Comparison of ENCODE assay signal across 8 cellular contexts in the genomic region with DNA sequence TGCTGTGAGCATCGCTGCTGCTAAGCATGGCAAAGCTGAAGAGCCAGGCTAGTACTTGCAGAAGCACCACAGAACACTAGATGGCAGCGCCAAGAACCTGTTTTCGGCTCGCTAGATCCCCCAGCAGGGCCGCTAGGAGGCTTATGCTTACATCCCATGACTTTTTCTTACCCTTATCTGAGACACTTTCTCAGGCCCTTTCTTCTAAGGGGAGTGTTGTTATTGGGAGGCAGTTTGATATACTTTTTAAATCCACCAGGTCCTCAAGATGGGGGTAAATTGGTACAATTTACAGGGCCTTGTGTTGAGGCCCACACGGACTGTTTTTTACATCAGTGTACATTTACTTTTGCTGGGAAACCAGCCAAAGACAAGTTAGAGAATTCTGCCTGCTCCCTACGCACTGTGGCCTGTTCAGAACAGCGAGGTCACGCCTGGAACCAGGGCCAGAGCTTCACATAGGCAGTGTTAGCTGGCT. TPM values are rescaled to one million over a fixed set of nuclear protein-coding genes. Genes with fewer than 3 reads are reported as not detected.
DNase-seq lines count a peak whose midpoint lies in the region; ATAC-seq and TF ChIP-seq lines count a peak whose summit lies in the region.

No MANE protein-coding gene starts in this region.

- H3K36me3 ChIP-seq in fibroblast of lung (ENCODE audit: control insufficient read depth, insufficient read depth, low read length) (no peaks in the 10 kb centered on the region), neural cell (ENCODE audit: insufficient read depth, low read length) (no peaks in the 10 kb centered on the region)

- H3K9me2 ChIP-seq in neural cell (ENCODE audit: insufficient read depth, low read length) = no peaks in the 10 kb centered on the region

- no peaks in the 10 kb centered on the region for H3F3A ChIP-seq in neural cell (ENCODE audit: insufficient read depth, low read length, poor library complexity, severe bottlenecking)

- DNase-seq in NOMO-1 (lab: John Stamatoyannopoulos, UW; ENCODE audit: unreplicated experiment in 2 of 2) (peak; percentile 42 to 45), activated T-cell treated with anti-CD3 and anti-CD28 coated beads for 1 hour (ENCODE audit: low read depth) (peak; percentile 42), fibroblast of lung (ENCODE audit: low read depth in 2 of 2) (peak; percentile 86 to 92), superior temporal gyrus (ENCODE audit: extremely low spot score) (peak; percentile 37)

- H3K4me2 ChIP-seq in fibroblast of lung (ENCODE audit: extremely low read depth, insufficient read depth, low read length) (peak overlapping the region; percentile 46), neural cell (ENCODE audit: low read length) (no peak overlapping the region)

- H2AFZ ChIP-seq in fibroblast of lung (ENCODE audit: low read length) (peak overlapping the region; percentile 79), neural cell (ENCODE audit: low read depth, low read length) (no peak overlapping the region)

- no peak overlapping the region for H3K9ac ChIP-seq in fibroblast of lung (ENCODE audit: insufficient read depth, low read length)
- H3K9ac ChIP-seq in neural cell (ENCODE audit: low read length) = no peak overlapping the region

- ATAC-seq in GM18870 (IDR thresholded peaks at IDR 0.05; ENCODE audit: unreplicated experiment) (peak; percentile 83), HG03066 (IDR thresholded peaks at IDR 0.05; ENCODE audit: low read depth, unreplicated experiment) (peak; percentile 69)

- TF ChIP-seq RAD21 in neural cell (conservative IDR thresholded peaks at IDR 0.05) = peak; percentile 27

- no peak overlapping the region for H3K27ac ChIP-seq in C4-2B
- H3K27ac ChIP-seq in fibroblast of lung (ENCODE audit: insufficient read depth, low read length) = peak overlapping the region; percentile 60
- H3K27ac ChIP-seq in neural cell (ENCODE audit: low read length) = no peak overlapping the region

- H4K20me1 ChIP-seq in fibroblast of lung (ENCODE audit: control insufficient read depth, extremely low read depth, insufficient read depth, low read length) = no peaks in the 10 kb centered on the region
- H4K20me1 ChIP-seq in neural cell (ENCODE audit: insufficient read depth) = no peaks in the 10 kb centered on the region

- H3K9me3 ChIP-seq in fibroblast of lung (ENCODE audit: control insufficient read depth, insufficient read depth, low read depth, low read length) (no peaks in the 10 kb centered on the region), neural cell (ENCODE audit: low read length) (no peaks in the 10 kb centered on the region)

- peaks cover 12% of the 10 kb centered on the region for H3K4me1 ChIP-seq in fibroblast of lung (ENCODE audit: control insufficient read depth, extremely low read depth, insufficient read depth, low read length)

- TF ChIP-seq EP300 in neural cell (conservative IDR thresholded peaks at IDR 0.05; ENCODE audit: poor library complexity, severe bottlenecking) = no peak

- no peak overlapping the region for H3K4me3 ChIP-seq in fibroblast of lung (replicated peaks in 1 of 4; ENCODE audit: control extremely low read depth in 1 of 4, insufficient read depth in 1 of 4, low read depth in 3 of 4, low read length in 4 of 4)
- H3K4me3 ChIP-seq in neural cell (ENCODE audit: low read length) = no peak overlapping the region

- H3K27me3 ChIP-seq in fibroblast of lung (ENCODE audit: control insufficient read depth, insufficient read depth, low read length) (no peaks in the 10 kb centered on the region), neural cell (ENCODE audit: insufficient read depth, low read depth, low read length) (no peaks in the 10 kb centered on the region)

- TF ChIP-seq CTCF in C4-2B (conservative IDR thresholded peaks at IDR 0.05) (peak; percentile 89), fibroblast of lung (conservative IDR thresholded peaks at IDR 0.05 in 1 of 2, IDR thresholded peaks at IDR 0.05 in 1 of 2; ENCODE audit: low read depth in 1 of 2, low read length in 2 of 2) (peak; percentile 97 to 98), neural cell (IDR thresholded peaks at IDR 0.05; ENCODE audit: poor library complexity, severe bottlenecking) (peak; percentile 56)

- H3K79me2 ChIP-seq in fibroblast of lung (ENCODE audit: control insufficient read depth, insufficient read depth, low read length) (peaks cover 2% of the 10 kb centered on the region), neural cell (replicated peaks; ENCODE audit: insufficient read depth, low read length) (no peaks in the 10 kb centered on the region)

TF ChIP-seq in neural cell, 6 proteins besides CTCF, POLR2A, EP300 and RAD21:
- TF ChIP-seq SMC3 (conservative IDR thresholded peaks at IDR 0.05; ENCODE audit: poor library complexity) (peak; percentile 43), TAF1 (IDR thresholded peaks at IDR 0.05; ENCODE audit: low read depth) (no peak), POLR2AphosphoS5 (IDR thresholded peaks at IDR 0.05) (no peak), MXI1 (conservative IDR thresholded peaks at IDR 0.05; ENCODE audit: poor library complexity, severe bottlenecking) (no peak), EZH2 (IDR thresholded peaks at IDR 0.05; ENCODE audit: borderline replicate concordance, insufficient read depth, low read length, poor library complexity, severe bottlenecking) (no peak)
- TF ChIP-seq, protein P1, sequence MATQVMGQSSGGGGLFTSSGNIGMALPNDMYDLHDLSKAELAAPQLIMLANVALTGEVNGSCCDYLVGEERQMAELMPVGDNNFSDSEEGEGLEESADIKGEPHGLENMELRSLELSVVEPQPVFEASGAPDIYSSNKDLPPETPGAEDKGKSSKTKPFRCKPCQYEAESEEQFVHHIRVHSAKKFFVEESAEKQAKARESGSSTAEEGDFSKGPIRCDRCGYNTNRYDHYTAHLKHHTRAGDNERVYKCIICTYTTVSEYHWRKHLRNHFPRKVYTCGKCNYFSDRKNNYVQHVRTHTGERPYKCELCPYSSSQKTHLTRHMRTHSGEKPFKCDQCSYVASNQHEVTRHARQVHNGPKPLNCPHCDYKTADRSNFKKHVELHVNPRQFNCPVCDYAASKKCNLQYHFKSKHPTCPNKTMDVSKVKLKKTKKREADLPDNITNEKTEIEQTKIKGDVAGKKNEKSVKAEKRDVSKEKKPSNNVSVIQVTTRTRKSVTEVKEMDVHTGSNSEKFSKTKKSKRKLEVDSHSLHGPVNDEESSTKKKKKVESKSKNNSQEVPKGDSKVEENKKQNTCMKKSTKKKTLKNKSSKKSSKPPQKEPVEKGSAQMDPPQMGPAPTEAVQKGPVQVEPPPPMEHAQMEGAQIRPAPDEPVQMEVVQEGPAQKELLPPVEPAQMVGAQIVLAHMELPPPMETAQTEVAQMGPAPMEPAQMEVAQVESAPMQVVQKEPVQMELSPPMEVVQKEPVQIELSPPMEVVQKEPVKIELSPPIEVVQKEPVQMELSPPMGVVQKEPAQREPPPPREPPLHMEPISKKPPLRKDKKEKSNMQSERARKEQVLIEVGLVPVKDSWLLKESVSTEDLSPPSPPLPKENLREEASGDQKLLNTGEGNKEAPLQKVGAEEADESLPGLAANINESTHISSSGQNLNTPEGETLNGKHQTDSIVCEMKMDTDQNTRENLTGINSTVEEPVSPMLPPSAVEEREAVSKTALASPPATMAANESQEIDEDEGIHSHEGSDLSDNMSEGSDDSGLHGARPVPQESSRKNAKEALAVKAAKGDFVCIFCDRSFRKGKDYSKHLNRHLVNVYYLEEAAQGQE (IDR thresholded peaks at IDR 0.05; ENCODE audit: borderline replicate concordance) = no peak

RNA-seq across cellular contexts. Expression of a gene that starts 4.0 kb away (rescaled TPM):
- 4.9 and 8.6 TPM in 2 replicates for total RNA-seq in fibroblast of lung
- polyA plus RNA-seq in fibroblast of lung = 8.2 and 13.8 TPM in 2 replicates
- 4.3 and 6.2 TPM in 2 replicates for polyA plus RNA-seq in fibroblast of lung (2012)
- 1.6 and 1.7 TPM in 2 replicates for polyA minus RNA-seq in fibroblast of lung (ENCODE audit: low replicate concordance)
- polyA plus RNA-seq in neural cell = not detected in 2 replicates
- polyA minus RNA-seq in neural cell = not detected in 2 replicates

RNA-seq across cellular contexts. Expression of a gene that starts 19.7 kb away (rescaled TPM):
- total RNA-seq in fibroblast of lung = not detected in 2 replicates
- polyA plus RNA-seq in fibroblast of lung (not detected in 2 replicates), neural cell (not detected in 2 replicates)
- polyA plus RNA-seq in fibroblast of lung (2012) = not detected in 2 replicates
- polyA minus RNA-seq in fibroblast of lung (ENCODE audit: low replicate concordance) (not detected in 2 replicates), neural cell (not detected in 2 replicates)

RNA-seq across cellular contexts. Expression of a gene that starts 24.4 kb away (rescaled TPM):
- 11.3 and 17.8 TPM in 2 replicates for total RNA-seq in fibroblast of lung
- polyA plus RNA-seq in fibroblast of lung (13.6 and 18.5 TPM in 2 replicates), neural cell (not detected in 2 replicates)
- 7.1 and 7.9 TPM in 2 replicates for polyA plus RNA-seq in fibroblast of lung (2012)
- polyA minus RNA-seq in fibroblast of lung (ENCODE audit: low replicate concordance) (1.7 and 5.5 TPM in 2 replicates), neural cell (not detected in 2 replicates)

RNA-seq across cellular contexts. Expression of a gene that starts 52.1 kb away (rescaled TPM):
- 0.50 and 0.51 TPM in 2 replicates for total RNA-seq in fibroblast of lung
- polyA plus RNA-seq in fibroblast of lung (not detected in 2 replicates), neural cell (not detected in 2 replicates)
- polyA plus RNA-seq in fibroblast of lung (2012) = not detected in 2 replicates
- polyA minus RNA-seq in fibroblast of lung (ENCODE audit: low replicate concordance) (8.1 TPM in 1 of 2 replicates, not detected in the other), neural cell (not detected in 2 replicates)

Comparison
In these comparisons a context has a peak if more than half of its experiments do, and no peak if none do; other contexts are left out.
1. DNase-seq: peak in every context shown above with its lines; median percentile 89 in fibroblast of lung; 44 in NOMO-1; 42 in activated T-cell treated with anti-CD3 and anti-CD28 coated beads for 1 hour; 37 in superior temporal gyrus.